17 cellular contexts compared by ENCODE assay signal in the genomic region with DNA sequence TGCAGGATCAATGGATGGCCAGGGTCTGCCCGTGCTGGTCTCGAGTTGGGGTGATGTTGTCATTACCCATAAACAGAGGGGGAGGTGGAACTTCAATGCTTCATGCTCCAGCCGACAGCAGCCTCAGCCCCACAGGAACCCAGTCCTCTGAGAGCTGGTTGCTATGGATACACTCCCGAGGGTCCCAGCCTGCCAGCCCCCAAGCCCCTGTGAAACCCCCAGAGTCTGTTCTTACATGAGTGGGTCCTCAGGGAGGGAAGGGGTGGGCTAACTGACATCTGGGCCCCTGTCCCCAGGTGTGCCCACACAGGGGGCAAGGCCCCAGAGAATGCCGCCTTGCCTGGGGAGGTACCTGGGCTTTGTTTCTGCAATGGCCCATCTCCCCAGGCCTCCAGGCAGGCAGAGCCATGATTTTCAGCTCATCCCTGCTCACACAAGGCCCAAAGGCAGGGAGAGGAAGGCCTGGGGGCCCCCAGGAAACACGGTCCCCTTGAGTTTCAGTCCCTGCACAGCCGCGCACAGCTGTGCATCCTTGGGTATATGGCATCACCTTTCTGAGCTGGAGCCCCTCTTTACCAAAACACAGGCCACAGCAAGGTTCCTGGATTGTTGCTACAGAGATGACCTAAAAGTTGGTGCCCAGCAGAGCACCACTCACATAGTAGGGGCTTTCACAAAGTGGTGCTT.
DNase-seq lines count a peak whose midpoint lies in the region; ATAC-seq, FAIRE-seq and TF ChIP-seq lines count a peak whose summit lies in the region.
"Had no signal": no experiment of that assay in that cellular context is flagged by ENCODE, and none has a peak within 500 bp of the region (broad histone marks: within the 10 kb centered on the region; RNA-seq: fewer than 3 reads in every experiment).

No MANE protein-coding gene starts in this region.

- H2BK15ac ChIP-seq in mesenchymal stem cell (ENCODE audit: low read depth, poor library complexity, severe bottlenecking): no peak overlapping the region

- peak overlapping the region; percentile 34 to 51 for H3K18ac ChIP-seq in mesenchymal stem cell (ENCODE audit: low read depth in 1 of 2, low read length in 2 of 2)

- H3K4ac ChIP-seq in mesenchymal stem cell (ENCODE audit: low read depth in 1 of 2, low read length in 2 of 2): peak overlapping the region in 1 of 2 experiments; percentile 24

- POLR2A ChIA-PET in SK-N-SH (lab: Yijun Ruan, JAX) (no interaction called here), GM12878 (lab: Charles Lee) (no interaction called here), A673 (lab: Charles Lee; ENCODE audit: low non-redundant PET) (no interaction called here)

- H3K9me3 ChIP-seq in SK-N-SH (no peaks in the 10 kb centered on the region), GM12878 (replicated peaks; ENCODE audit: control insufficient read depth, insufficient read depth, low read length) (no peaks in the 10 kb centered on the region; the same call in 1 of the 3 replicates), mesenchymal stem cell (ENCODE audit: control insufficient read depth, low read length) (peaks cover 11% of the 10 kb centered on the region), A673 (ENCODE audit: low read depth, low read length, poor library complexity, severe bottlenecking) (no peaks in the 10 kb centered on the region)

- H3K36me3 ChIP-seq in SK-N-SH (replicated peaks in 1 of 2; ENCODE audit: control insufficient read depth in 1 of 2, insufficient read depth in 2 of 2, low read length in 1 of 2) (peaks cover 0 to 3% of the 10 kb centered on the region in 2 experiments), GM12878 (ENCODE audit: control insufficient read depth in 2 of 2, insufficient read depth in 2 of 2, low read length in 1 of 2) (no peaks in the 10 kb centered on the region), mesenchymal stem cell (ENCODE audit: control insufficient read depth in 1 of 2, insufficient read depth in 2 of 2, low read depth in 1 of 2, low read length in 2 of 2) (peaks cover 9 to 20% of the 10 kb centered on the region in 2 experiments), A673 (ENCODE audit: insufficient read depth, low read length, poor library complexity, severe bottlenecking) (no peaks in the 10 kb centered on the region)

- no peak overlapping the region for H4K91ac ChIP-seq in mesenchymal stem cell (ENCODE audit: low read length)

- no peaks in the 10 kb centered on the region for H3F3A ChIP-seq in SK-N-SH (replicated peaks; ENCODE audit: insufficient read depth)

- no peak for TF ChIP-seq EP300 in SK-N-SH (IDR thresholded peaks at IDR 0.05; ENCODE audit: borderline replicate concordance in 1 of 2, low read depth in 1 of 2, low read length in 1 of 2)
- no peak for TF ChIP-seq EP300 in GM12878 (IDR thresholded peaks at IDR 0.05; ENCODE audit: borderline replicate concordance in 1 of 2, control insufficient read depth in 1 of 2, low read depth in 2 of 2, low read length in 2 of 2)

- in situ Hi-C loops in GM12878 (cut with MboI): no loop called here

- H3K4me1 ChIP-seq in SK-N-SH (ENCODE audit: control insufficient read depth in 1 of 2, insufficient read depth in 2 of 2, low read depth in 1 of 2, low read length in 1 of 2) (peaks cover 11 to 39% of the 10 kb centered on the region in 2 experiments; a peak in 2 of 4 replicates), GM12878 (ENCODE audit: control insufficient read depth, insufficient read depth, low read length) (peaks cover 19% of the 10 kb centered on the region), mesenchymal stem cell (ENCODE audit: control insufficient read depth, insufficient read depth, low read depth, low read length) (no peaks in the 10 kb centered on the region), A673 (ENCODE audit: insufficient read depth, low read length, poor library complexity, severe bottlenecking) (no peaks in the 10 kb centered on the region)

- 68% methylated on average over 7 of the region's 8 CpGs for WGBS in SK-N-SH (ENCODE audit: low lambda C conversion rate)
- 2% methylated on average over 8 of the region's 8 CpGs for WGBS in GM12878 (ENCODE audit: insufficient coverage, insufficient replicate concordance, low lambda C conversion rate, missing lambda C conversion rate)
- 93% methylated on average over 8 of the region's 8 CpGs for WGBS in mesenchymal stem cell

- intact Hi-C loops in GM12878 (cut with micrococcal nuclease; ENCODE audit: unreplicated experiment) (no loop called here), A673 (cut with micrococcal nuclease; ENCODE audit: unreplicated experiment) (no loop called here)

- no peak for DNase-seq in SK-N-SH
- DNase-seq in GM12878 (ENCODE audit: low read depth, low spot score): no peak
- no peak for DNase-seq in mesenchymal stem cell
- DNase-seq in A673 (ENCODE audit: low spot score): no peak
- DNase-seq in retina: no peak
- DNase-seq: Calu3; CD4-positive, CD25-positive, alpha-beta regulatory T cell; NCI-H1092; NCI-H1694 treated with DMSO at 0.1 percent for 48 hours; NCI-H748 treated with DMSO at 0.1 percent for 48 hours; PC-3 had no signal

- RAD21 ChIA-PET in GM12878 (lab: Charles Lee; ENCODE audit: unreplicated experiment): no interaction called here

- no peak for TF ChIP-seq POLR2A in GM12878 (IDR thresholded peaks at IDR 0.05; ENCODE audit: low read depth, low read length)

- peak overlapping the region in 1 of 2 experiments; percentile 37 for H2BK12ac ChIP-seq in mesenchymal stem cell (ENCODE audit: low read length in 2 of 2)

- ATAC-seq in SK-N-SH treated with all-trans-retinoic acid at 6 μM for 48 hours: no peak
- ATAC-seq in GM12878: no peak
- no peak for ATAC-seq in GM18502 (IDR thresholded peaks at IDR 0.05; ENCODE audit: poor library complexity, unreplicated experiment)
- ATAC-seq in HG02798 (IDR thresholded peaks at IDR 0.05; ENCODE audit: poor library complexity, unreplicated experiment): no peak
- ATAC-seq: PC-3 had no signal

- peak overlapping the region; percentile 19 for H4K8ac ChIP-seq in mesenchymal stem cell (ENCODE audit: low read length)

- TF ChIP-seq CTCF in SK-N-SH (IDR thresholded peaks at IDR 0.05): no peak
- no peak for TF ChIP-seq CTCF in GM12878 (IDR thresholded peaks at IDR 0.05 in 2 of 3, conservative IDR thresholded peaks at IDR 0.05 in 1 of 3; ENCODE audit: control insufficient read depth in 2 of 3, extremely low read depth in 1 of 3, insufficient read depth in 1 of 3, low read depth in 3 of 3, low read length in 3 of 3)
- TF ChIP-seq CTCF in A673 (conservative IDR thresholded peaks at IDR 0.05; ENCODE audit: low read depth, low read length): no peak

- H3K79me2 ChIP-seq in SK-N-SH (ENCODE audit: insufficient read depth) (no peaks in the 10 kb centered on the region), GM12878 (ENCODE audit: control insufficient read depth, insufficient read depth, low read length) (no peaks in the 10 kb centered on the region)

- no peak overlapping the region for H2AFZ ChIP-seq in SK-N-SH (ENCODE audit: low read depth)
- H2AFZ ChIP-seq in GM12878 (ENCODE audit: control insufficient read depth, low read depth, low read length): peak overlapping the region; percentile 28
- no peak overlapping the region for H2AFZ ChIP-seq in mesenchymal stem cell (ENCODE audit: low read depth, low read length)

- no peak overlapping the region for H3K23ac ChIP-seq in mesenchymal stem cell (ENCODE audit: low read length in 2 of 2)

- H3K27ac ChIP-seq in SK-N-SH (ENCODE audit: low read depth in 2 of 2, low read length in 1 of 2) (peak overlapping the region in 1 of 2 experiments; percentile 11; a peak in 1 of 4 replicates), GM12878 (ENCODE audit: control insufficient read depth, insufficient read depth) (no peak overlapping the region), mesenchymal stem cell (ENCODE audit: low read length, poor library complexity, severe bottlenecking) (no peak overlapping the region), A673 (ENCODE audit: low read depth, low read length, poor library complexity, severe bottlenecking) (no peak overlapping the region)

- H3K9ac ChIP-seq in SK-N-SH: no peak overlapping the region
- H3K9ac ChIP-seq in GM12878 (ENCODE audit: control insufficient read depth, insufficient read depth, low read length): no peak overlapping the region
- H3K9ac ChIP-seq in mesenchymal stem cell (ENCODE audit: low read length): peak overlapping the region; percentile 24

- H2AK5ac ChIP-seq in mesenchymal stem cell (ENCODE audit: low read length, severe bottlenecking): no peak overlapping the region

- TF ChIP-seq RAD21 in SK-N-SH (IDR thresholded peaks at IDR 0.05; ENCODE audit: low read length) (no peak), GM12878 (IDR thresholded peaks at IDR 0.05; ENCODE audit: insufficient read depth, low read depth, low read length) (no peak)

- H4K20me1 ChIP-seq in SK-N-SH (ENCODE audit: insufficient read depth) (no peaks in the 10 kb centered on the region), GM12878 (ENCODE audit: control insufficient read depth, insufficient read depth) (no peaks in the 10 kb centered on the region)

- H2BK5ac ChIP-seq in mesenchymal stem cell (ENCODE audit: low read depth, low read length, poor library complexity, severe bottlenecking): no peak overlapping the region

- CTCF ChIA-PET in SK-N-SH (lab: Yijun Ruan, JAX) (interaction anchor here (1.0 to 1.5 kb wide), 4 partner anchors 13 to 224 kb away, joined by 3 read pairs; no protein-coding TSS in a partner anchor), GM12878 (lab: Yijun Ruan, JAX) (no interaction called here), A673 (lab: Charles Lee) (interaction anchor here (0.6 kb wide), 1 partner anchor 139 kb away, joined by 3 read pairs; no protein-coding TSS in a partner anchor)

- no peak for FAIRE-seq in GM12878 (lab: Jason Lieb, UNC)
- FAIRE-seq: A204.1, GM12892, HTR-8/SVneo had no signal

- H3K14ac ChIP-seq in mesenchymal stem cell (ENCODE audit: low read length in 2 of 2): no peak overlapping the region

- no peak overlapping the region for H2BK120ac ChIP-seq in mesenchymal stem cell (ENCODE audit: low read depth, low read length)

- no peak overlapping the region for H3K4me3 ChIP-seq in SK-N-SH (ENCODE audit: low read depth in 2 of 2, low read length in 1 of 2)
- H3K4me3 ChIP-seq in GM12878: no peak overlapping the region
- H3K4me3 ChIP-seq in mesenchymal stem cell (ENCODE audit: insufficient read depth in 1 of 2, low read depth in 1 of 2, low read length in 2 of 2): no peak overlapping the region
- no peak overlapping the region for H3K4me3 ChIP-seq in A673 (ENCODE audit: low read depth, low read length, poor library complexity, severe bottlenecking)

- H3K9me2 ChIP-seq in SK-N-SH: no peaks in the 10 kb centered on the region

- BruUV-seq in GM12878 (replicated peaks; lab: Mats Ljungman, UMichigan) (no TSS peak), A673 (replicated peaks; lab: Mats Ljungman, UMichigan) (no TSS peak)

- H3K27me3 ChIP-seq in SK-N-SH (ENCODE audit: insufficient read depth) (no peaks in the 10 kb centered on the region), GM12878 (replicated peaks in 1 of 2; ENCODE audit: control insufficient read depth in 2 of 2, insufficient read depth in 2 of 2, low read length in 1 of 2) (no peaks in the 10 kb centered on the region), mesenchymal stem cell (ENCODE audit: control insufficient read depth in 1 of 2, insufficient read depth in 1 of 2, low read length in 2 of 2) (no peaks in the 10 kb centered on the region), A673 (replicated peaks; ENCODE audit: insufficient read depth, low read depth, low read length, poor library complexity) (no peaks in the 10 kb centered on the region)

- SMC1A ChIA-PET in GM12878 (lab: Charles Lee; ENCODE audit: uncharacterized antibody, unreplicated experiment): no interaction called here

- H3K4me2 ChIP-seq in SK-N-SH (peak overlapping the region; percentile 45; the same call in 1 of the 2 replicates), GM12878 (ENCODE audit: control insufficient read depth, insufficient read depth) (peak overlapping the region; percentile 22; the same call in 1 of the 2 replicates), mesenchymal stem cell (ENCODE audit: low read length, poor library complexity, severe bottlenecking) (no peak overlapping the region)

- H3K79me1 ChIP-seq in mesenchymal stem cell (replicated peaks; ENCODE audit: low read length, poor library complexity, severe bottlenecking): no peaks in the 10 kb centered on the region
